In the genomic region with DNA sequence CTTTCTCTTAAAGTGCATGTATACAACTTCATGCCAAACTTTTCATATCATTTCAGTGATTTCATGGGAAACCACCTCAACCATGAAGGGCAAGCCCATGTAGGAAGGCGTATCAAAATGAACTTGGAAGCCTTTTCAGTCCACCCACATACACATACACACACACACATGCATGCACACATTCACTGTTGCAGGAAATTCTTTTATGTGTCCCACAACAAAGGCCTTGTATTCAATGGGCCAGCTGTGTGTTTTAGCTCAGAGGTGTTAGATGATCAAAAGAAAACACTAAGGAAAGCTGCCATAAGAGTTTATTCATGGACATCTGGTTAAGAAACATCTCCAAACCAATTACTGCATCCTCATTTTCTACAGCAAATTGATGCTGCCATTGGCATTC, we compare ENCODE assay signal across 1 cellular context.
TF ChIP-seq lines count a peak whose summit lies in the region.

No MANE protein-coding gene starts in this region.

TF ChIP-seq in GM12878, 131 proteins besides CTCF, POLR2A, EP300 and RAD21:
- TF ChIP-seq, protein P1, sequence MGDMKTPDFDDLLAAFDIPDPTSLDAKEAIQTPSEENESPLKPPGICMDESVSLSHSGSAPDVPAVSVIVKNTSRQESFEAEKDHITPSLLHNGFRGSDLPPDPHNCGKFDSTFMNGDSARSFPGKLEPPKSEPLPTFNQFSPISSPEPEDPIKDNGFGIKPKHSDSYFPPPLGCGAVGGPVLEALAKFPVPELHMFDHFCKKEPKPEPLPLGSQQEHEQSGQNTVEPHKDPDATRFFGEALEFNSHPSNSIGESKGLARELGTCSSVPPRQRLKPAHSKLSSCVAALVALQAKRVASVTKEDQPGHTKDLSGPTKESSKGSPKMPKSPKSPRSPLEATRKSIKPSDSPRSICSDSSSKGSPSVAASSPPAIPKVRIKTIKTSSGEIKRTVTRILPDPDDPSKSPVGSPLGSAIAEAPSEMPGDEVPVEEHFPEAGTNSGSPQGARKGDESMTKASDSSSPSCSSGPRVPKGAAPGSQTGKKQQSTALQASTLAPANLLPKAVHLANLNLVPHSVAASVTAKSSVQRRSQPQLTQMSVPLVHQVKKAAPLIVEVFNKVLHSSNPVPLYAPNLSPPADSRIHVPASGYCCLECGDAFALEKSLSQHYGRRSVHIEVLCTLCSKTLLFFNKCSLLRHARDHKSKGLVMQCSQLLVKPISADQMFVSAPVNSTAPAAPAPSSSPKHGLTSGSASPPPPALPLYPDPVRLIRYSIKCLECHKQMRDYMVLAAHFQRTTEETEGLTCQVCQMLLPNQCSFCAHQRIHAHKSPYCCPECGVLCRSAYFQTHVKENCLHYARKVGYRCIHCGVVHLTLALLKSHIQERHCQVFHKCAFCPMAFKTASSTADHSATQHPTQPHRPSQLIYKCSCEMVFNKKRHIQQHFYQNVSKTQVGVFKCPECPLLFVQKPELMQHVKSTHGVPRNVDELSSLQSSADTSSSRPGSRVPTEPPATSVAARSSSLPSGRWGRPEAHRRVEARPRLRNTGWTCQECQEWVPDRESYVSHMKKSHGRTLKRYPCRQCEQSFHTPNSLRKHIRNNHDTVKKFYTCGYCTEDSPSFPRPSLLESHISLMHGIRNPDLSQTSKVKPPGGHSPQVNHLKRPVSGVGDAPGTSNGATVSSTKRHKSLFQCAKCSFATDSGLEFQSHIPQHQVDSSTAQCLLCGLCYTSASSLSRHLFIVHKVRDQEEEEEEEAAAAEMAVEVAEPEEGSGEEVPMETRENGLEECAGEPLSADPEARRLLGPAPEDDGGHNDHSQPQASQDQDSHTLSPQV (IDR thresholded peaks at IDR 0.05) = no peak
- TF ChIP-seq, protein P2, sequence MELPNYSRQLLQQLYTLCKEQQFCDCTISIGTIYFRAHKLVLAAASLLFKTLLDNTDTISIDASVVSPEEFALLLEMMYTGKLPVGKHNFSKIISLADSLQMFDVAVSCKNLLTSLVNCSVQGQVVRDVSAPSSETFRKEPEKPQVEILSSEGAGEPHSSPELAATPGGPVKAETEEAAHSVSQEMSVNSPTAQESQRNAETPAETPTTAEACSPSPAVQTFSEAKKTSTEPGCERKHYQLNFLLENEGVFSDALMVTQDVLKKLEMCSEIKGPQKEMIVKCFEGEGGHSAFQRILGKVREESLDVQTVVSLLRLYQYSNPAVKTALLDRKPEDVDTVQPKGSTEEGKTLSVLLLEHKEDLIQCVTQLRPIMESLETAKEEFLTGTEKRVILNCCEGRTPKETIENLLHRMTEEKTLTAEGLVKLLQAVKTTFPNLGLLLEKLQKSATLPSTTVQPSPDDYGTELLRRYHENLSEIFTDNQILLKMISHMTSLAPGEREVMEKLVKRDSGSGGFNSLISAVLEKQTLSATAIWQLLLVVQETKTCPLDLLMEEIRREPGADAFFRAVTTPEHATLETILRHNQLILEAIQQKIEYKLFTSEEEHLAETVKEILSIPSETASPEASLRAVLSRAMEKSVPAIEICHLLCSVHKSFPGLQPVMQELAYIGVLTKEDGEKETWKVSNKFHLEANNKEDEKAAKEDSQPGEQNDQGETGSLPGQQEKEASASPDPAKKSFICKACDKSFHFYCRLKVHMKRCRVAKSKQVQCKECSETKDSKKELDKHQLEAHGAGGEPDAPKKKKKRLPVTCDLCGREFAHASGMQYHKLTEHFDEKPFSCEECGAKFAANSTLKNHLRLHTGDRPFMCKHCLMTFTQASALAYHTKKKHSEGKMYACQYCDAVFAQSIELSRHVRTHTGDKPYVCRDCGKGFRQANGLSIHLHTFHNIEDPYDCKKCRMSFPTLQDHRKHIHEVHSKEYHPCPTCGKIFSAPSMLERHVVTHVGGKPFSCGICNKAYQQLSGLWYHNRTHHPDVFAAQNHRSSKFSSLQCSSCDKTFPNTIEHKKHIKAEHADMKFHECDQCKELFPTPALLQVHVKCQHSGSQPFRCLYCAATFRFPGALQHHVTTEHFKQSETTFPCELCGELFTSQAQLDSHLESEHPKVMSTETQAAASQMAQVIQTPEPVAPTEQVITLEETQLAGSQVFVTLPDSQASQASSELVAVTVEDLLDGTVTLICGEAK (IDR thresholded peaks at IDR 0.05; ENCODE audit: borderline replicate concordance) = no peak
- no peak for TF ChIP-seq SP1 (IDR thresholded peaks at IDR 0.05; ENCODE audit: low read depth, low read length)
- TF ChIP-seq SIN3A (IDR thresholded peaks at IDR 0.05; ENCODE audit: low read depth, low read length) = no peak
- no peak for TF ChIP-seq PML (IDR thresholded peaks at IDR 0.05; ENCODE audit: low read length)
- no peak for TF ChIP-seq ZNF622 (IDR thresholded peaks at IDR 0.05)
- TF ChIP-seq, protein P3, sequence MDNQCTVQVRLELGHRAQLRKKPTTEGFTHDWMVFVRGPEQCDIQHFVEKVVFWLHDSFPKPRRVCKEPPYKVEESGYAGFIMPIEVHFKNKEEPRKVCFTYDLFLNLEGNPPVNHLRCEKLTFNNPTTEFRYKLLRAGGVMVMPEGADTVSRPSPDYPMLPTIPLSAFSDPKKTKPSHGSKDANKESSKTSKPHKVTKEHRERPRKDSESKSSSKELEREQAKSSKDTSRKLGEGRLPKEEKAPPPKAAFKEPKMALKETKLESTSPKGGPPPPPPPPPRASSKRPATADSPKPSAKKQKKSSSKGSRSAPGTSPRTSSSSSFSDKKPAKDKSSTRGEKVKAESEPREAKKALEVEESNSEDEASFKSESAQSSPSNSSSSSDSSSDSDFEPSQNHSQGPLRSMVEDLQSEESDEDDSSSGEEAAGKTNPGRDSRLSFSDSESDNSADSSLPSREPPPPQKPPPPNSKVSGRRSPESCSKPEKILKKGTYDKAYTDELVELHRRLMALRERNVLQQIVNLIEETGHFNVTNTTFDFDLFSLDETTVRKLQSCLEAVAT (IDR thresholded peaks at IDR 0.05) = no peak
- TF ChIP-seq KDM1A (IDR thresholded peaks at IDR 0.05; ENCODE audit: borderline replicate concordance) = no peak
- no peak for TF ChIP-seq MXI1 (IDR thresholded peaks at IDR 0.05; ENCODE audit: low read depth, low read length)
- TF ChIP-seq RELA (IDR thresholded peaks at IDR 0.05; ENCODE audit: borderline replicate concordance, partially characterized antibody) = no peak
- 0 out of 3 replicates have a peak, but pooled peaks of 1 of the 2 experiments have one; percentile 17 for TF ChIP-seq EGR1 (IDR thresholded peaks at IDR 0.05; ENCODE audit: borderline replicate concordance in 1 of 2, low read depth in 2 of 2, low read length in 2 of 2)
- TF ChIP-seq, protein P4, sequence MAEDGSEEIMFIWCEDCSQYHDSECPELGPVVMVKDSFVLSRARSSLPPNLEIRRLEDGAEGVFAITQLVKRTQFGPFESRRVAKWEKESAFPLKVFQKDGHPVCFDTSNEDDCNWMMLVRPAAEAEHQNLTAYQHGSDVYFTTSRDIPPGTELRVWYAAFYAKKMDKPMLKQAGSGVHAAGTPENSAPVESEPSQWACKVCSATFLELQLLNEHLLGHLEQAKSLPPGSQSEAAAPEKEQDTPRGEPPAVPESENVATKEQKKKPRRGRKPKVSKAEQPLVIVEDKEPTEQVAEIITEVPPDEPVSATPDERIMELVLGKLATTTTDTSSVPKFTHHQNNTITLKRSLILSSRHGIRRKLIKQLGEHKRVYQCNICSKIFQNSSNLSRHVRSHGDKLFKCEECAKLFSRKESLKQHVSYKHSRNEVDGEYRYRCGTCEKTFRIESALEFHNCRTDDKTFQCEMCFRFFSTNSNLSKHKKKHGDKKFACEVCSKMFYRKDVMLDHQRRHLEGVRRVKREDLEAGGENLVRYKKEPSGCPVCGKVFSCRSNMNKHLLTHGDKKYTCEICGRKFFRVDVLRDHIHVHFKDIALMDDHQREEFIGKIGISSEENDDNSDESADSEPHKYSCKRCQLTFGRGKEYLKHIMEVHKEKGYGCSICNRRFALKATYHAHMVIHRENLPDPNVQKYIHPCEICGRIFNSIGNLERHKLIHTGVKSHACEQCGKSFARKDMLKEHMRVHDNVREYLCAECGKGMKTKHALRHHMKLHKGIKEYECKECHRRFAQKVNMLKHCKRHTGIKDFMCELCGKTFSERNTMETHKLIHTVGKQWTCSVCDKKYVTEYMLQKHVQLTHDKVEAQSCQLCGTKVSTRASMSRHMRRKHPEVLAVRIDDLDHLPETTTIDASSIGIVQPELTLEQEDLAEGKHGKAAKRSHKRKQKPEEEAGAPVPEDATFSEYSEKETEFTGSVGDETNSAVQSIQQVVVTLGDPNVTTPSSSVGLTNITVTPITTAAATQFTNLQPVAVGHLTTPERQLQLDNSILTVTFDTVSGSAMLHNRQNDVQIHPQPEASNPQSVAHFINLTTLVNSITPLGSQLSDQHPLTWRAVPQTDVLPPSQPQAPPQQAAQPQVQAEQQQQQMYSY (CRISPR knock-in tag; IDR thresholded peaks at IDR 0.05) = no peak
- TF ChIP-seq, protein P5, sequence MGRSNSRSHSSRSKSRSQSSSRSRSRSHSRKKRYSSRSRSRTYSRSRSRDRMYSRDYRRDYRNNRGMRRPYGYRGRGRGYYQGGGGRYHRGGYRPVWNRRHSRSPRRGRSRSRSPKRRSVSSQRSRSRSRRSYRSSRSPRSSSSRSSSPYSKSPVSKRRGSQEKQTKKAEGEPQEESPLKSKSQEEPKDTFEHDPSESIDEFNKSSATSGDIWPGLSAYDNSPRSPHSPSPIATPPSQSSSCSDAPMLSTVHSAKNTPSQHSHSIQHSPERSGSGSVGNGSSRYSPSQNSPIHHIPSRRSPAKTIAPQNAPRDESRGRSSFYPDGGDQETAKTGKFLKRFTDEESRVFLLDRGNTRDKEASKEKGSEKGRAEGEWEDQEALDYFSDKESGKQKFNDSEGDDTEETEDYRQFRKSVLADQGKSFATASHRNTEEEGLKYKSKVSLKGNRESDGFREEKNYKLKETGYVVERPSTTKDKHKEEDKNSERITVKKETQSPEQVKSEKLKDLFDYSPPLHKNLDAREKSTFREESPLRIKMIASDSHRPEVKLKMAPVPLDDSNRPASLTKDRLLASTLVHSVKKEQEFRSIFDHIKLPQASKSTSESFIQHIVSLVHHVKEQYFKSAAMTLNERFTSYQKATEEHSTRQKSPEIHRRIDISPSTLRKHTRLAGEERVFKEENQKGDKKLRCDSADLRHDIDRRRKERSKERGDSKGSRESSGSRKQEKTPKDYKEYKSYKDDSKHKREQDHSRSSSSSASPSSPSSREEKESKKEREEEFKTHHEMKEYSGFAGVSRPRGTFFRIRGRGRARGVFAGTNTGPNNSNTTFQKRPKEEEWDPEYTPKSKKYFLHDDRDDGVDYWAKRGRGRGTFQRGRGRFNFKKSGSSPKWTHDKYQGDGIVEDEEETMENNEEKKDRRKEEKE (IDR thresholded peaks at IDR 0.05) = no peak
- no peak for TF ChIP-seq CREM (IDR thresholded peaks at IDR 0.05; ENCODE audit: low read depth)
- TF ChIP-seq POLR2AphosphoS2 (IDR thresholded peaks at IDR 0.05; ENCODE audit: low read depth, low read length) = no peak
- peak; percentile 80; the same call in 1 of the 2 replicates for TF ChIP-seq TCF7 (IDR thresholded peaks at IDR 0.05; ENCODE audit: borderline replicate concordance)
- TF ChIP-seq RUNX3 (IDR thresholded peaks at IDR 0.05; ENCODE audit: low read length) = peak; percentile 39; the same call in 1 of the 2 replicates
- peak; percentile 29; the same call in 1 of the 2 replicates for TF ChIP-seq NFIC (IDR thresholded peaks at IDR 0.05; ENCODE audit: low read depth, low read length)
- TF ChIP-seq YY1 (IDR thresholded peaks at IDR 0.05; ENCODE audit: low read depth, low read length) = no peak
